In genomic region chr16:21253470-21253869, GRCh38 we compare ENCODE assay signal across 28 cellular contexts. TPM values are rescaled to one million over a fixed set of nuclear protein-coding genes. Genes with fewer than 3 reads are reported as not detected.
"Had no signal": no experiment of that assay in that cellular context is flagged by ENCODE, and none has a peak within 500 bp of the region (broad histone marks: within the 10 kb centered on the region; RNA-seq: fewer than 3 reads in every experiment).

No MANE protein-coding gene starts in this region.

- H3K27ac Mint-ChIP-seq: activated B cell treated with CpG ODN at 0.5 μM for 24 hours; activated CD4-positive, alpha-beta T cell treated with anti-CD3 and anti-CD28 coated beads, Interleukin-2, amount 10 ng/mL, durations not matched to agents 24 days and 14 days; activated CD8-positive, alpha-beta memory T cell treated with anti-CD3 and anti-CD28 coated beads, Interleukin-2, amount 10 ng/mL, durations not matched to agents 7 days and 5 days; activated naive CD4-positive, alpha-beta T cell treated with anti-CD3 and anti-CD28 coated beads, Interleukin-2, amount 50 U/mL, for 24 hours; activated T-cell treated with anti-CD3 and anti-CD28 coated beads, Interleukin-2, amount 50 U/mL, for 24 hours; activated T-helper 1 cell treated with anti-CD3 and anti-CD28 coated beads, Interleukin-12 subunit alpha, Interleukin-12 subunit beta, Interleukin-2, Interleukin-4 antibody, amounts not matched to agents 30 ng/mL and 10 ng/mL and 1 ng/mL, durations not matched to agents 14 hours and 24 hours and 36 hours; T-cell had no signal

- H3K4me1 Mint-ChIP-seq: activated CD4-positive, alpha-beta T cell treated with anti-CD3 and anti-CD28 coated beads, Interleukin-2, amount 10 ng/mL, durations not matched to agents 24 days and 14 days; activated CD8-positive, alpha-beta memory T cell treated with anti-CD3 and anti-CD28 coated beads, Interleukin-2, amount 10 ng/mL, durations not matched to agents 7 days and 5 days; activated naive CD4-positive, alpha-beta T cell treated with anti-CD3 and anti-CD28 coated beads, Interleukin-2, amount 50 U/mL, for 24 hours; T-cell had no signal

- DNase-seq: activated B cell treated with CpG ODN at 0.5 μM for 24 hours; activated CD4-positive, alpha-beta T cell treated with anti-CD3 and anti-CD28 coated beads for 1 hour; activated CD4-positive, alpha-beta T cell treated with anti-CD3 and anti-CD28 coated beads, Interleukin-2, amount 10 ng/mL, durations not matched to agents 24 days and 14 days; activated CD4-positive, alpha-beta T cell treated with anti-CD3 and anti-CD28 coated beads, Interleukin-2, amount 50 U/mL, for 48 hours; activated CD8-positive, alpha-beta memory T cell treated with anti-CD3 and anti-CD28 coated beads, Interleukin-2, amount 10 ng/mL, durations not matched to agents 7 days and 5 days; activated effector memory CD4-positive, alpha-beta T cell treated with Interleukin-2 at 50 U/mL for 16 hours; activated naive CD4-positive, alpha-beta T cell; activated T-cell treated with anti-CD3 and anti-CD28 coated beads, Interleukin-2, amount 50 U/mL, for 24 hours; aorta; caudate nucleus; NCI-H1092 treated with DMSO at 0.1 percent for 48 hours; NCI-H1417 treated with DMSO at 0.1 percent for 48 hours; NCI-H187; NCI-H2081; NCI-H510A treated with DMSO at 0.1 percent for 48 hours; NCI-H69; NK-92 treated with Interleukin-12 subunit alpha and Interleukin-12 subunit beta, amount 100 ng/mL, for 24 hours; T-cell; T-helper 2 cell; T1000 had no signal

- H3K27ac ChIP-seq: breast epithelium, SK-N-MC had no signal

- H3K4me1 ChIP-seq: breast epithelium had no signal

- H3K9me3 ChIP-seq: breast epithelium had no signal

- H3K4me3 ChIP-seq: breast epithelium, SK-N-MC had no signal

- ATAC-seq: activated CD8-positive, alpha-beta memory T cell treated with anti-CD3 and anti-CD28 coated beads, Interleukin-2, amount 10 ng/mL, durations not matched to agents 7 days and 5 days; T-cell had no signal

- H3K9me3 Mint-ChIP-seq: activated B cell treated with CpG ODN at 0.5 μM for 24 hours; activated CD4-positive, alpha-beta T cell treated with anti-CD3 and anti-CD28 coated beads, Interleukin-2, amount 10 ng/mL, durations not matched to agents 24 days and 14 days; activated naive CD4-positive, alpha-beta T cell treated with anti-CD3 and anti-CD28 coated beads, Interleukin-2, amount 50 U/mL, for 24 hours; activated T-cell treated with anti-CD3 and anti-CD28 coated beads, Interleukin-2, amount 50 U/mL, for 24 hours; activated T-helper 1 cell treated with anti-CD3 and anti-CD28 coated beads, Interleukin-12 subunit alpha, Interleukin-12 subunit beta, Interleukin-2, Interleukin-4 antibody, amounts not matched to agents 30 ng/mL and 10 ng/mL and 1 ng/mL, durations not matched to agents 14 hours and 24 hours and 36 hours; T-cell had no signal

- H3K27me3 ChIP-seq: breast epithelium had no signal

- H3K36me3 ChIP-seq: breast epithelium had no signal

- H3K36me3 Mint-ChIP-seq: activated CD8-positive, alpha-beta memory T cell treated with anti-CD3 and anti-CD28 coated beads, Interleukin-2, amount 10 ng/mL, durations not matched to agents 7 days and 5 days; activated naive CD4-positive, alpha-beta T cell treated with anti-CD3 and anti-CD28 coated beads, Interleukin-2, amount 50 U/mL, for 24 hours; T-cell had no signal

- H3K4me3 Mint-ChIP-seq: activated B cell treated with CpG ODN at 0.5 μM for 24 hours; activated CD4-positive, alpha-beta T cell treated with anti-CD3 and anti-CD28 coated beads, Interleukin-2, amount 10 ng/mL, durations not matched to agents 24 days and 14 days; activated CD8-positive, alpha-beta memory T cell treated with anti-CD3 and anti-CD28 coated beads, Interleukin-2, amount 10 ng/mL, durations not matched to agents 7 days and 5 days; activated naive CD4-positive, alpha-beta T cell treated with anti-CD3 and anti-CD28 coated beads, Interleukin-2, amount 50 U/mL, for 24 hours; activated T-cell treated with anti-CD3 and anti-CD28 coated beads, Interleukin-2, amount 50 U/mL, for 24 hours; activated T-helper 1 cell treated with anti-CD3 and anti-CD28 coated beads, Interleukin-12 subunit alpha, Interleukin-12 subunit beta, Interleukin-2, Interleukin-4 antibody, amounts not matched to agents 30 ng/mL and 10 ng/mL and 1 ng/mL, durations not matched to agents 14 hours and 24 hours and 36 hours; T-cell had no signal

- FAIRE-seq: TTC549 had no signal

RNA-seq across cellular contexts. Expression of gene ANKS4B, which starts 20.0 kb away (rescaled TPM):
- total RNA-seq: activated B cell treated with CpG ODN at 0.5 μM for 24 hours; activated CD4-positive, alpha-beta T cell treated with anti-CD3 and anti-CD28 coated beads, Interleukin-2, amount 10 ng/mL, durations not matched to agents 24 days and 14 days; activated CD8-positive, alpha-beta memory T cell treated with anti-CD3 and anti-CD28 coated beads, Interleukin-2, amount 10 ng/mL, durations not matched to agents 7 days and 5 days; activated T-helper 1 cell treated with anti-CD3 and anti-CD28 coated beads, Interleukin-12 subunit alpha, Interleukin-12 subunit beta, Interleukin-2, Interleukin-4 antibody, amounts not matched to agents 30 ng/mL and 10 ng/mL and 1 ng/mL, durations not matched to agents 14 hours and 24 hours and 36 hours; aorta; LHCN-M2; MCF 10A; RPMI7951 had no signal

RNA-seq across cellular contexts. Expression of gene CRYM, which starts 24.6 kb away (rescaled TPM):
- total RNA-seq: activated CD4-positive, alpha-beta T cell treated with anti-CD3 and anti-CD28 coated beads, Interleukin-2, amount 10 ng/mL, durations not matched to agents 24 days and 14 days; activated CD8-positive, alpha-beta memory T cell treated with anti-CD3 and anti-CD28 coated beads, Interleukin-2, amount 10 ng/mL, durations not matched to agents 7 days and 5 days; activated T-helper 1 cell treated with anti-CD3 and anti-CD28 coated beads, Interleukin-12 subunit alpha, Interleukin-12 subunit beta, Interleukin-2, Interleukin-4 antibody, amounts not matched to agents 30 ng/mL and 10 ng/mL and 1 ng/mL, durations not matched to agents 14 hours and 24 hours and 36 hours; RPMI7951 had no signal

RNA-seq across cellular contexts. Expression of gene ZP2, which starts 42.1 kb away (rescaled TPM):
- total RNA-seq: activated B cell treated with CpG ODN at 0.5 μM for 24 hours; activated CD4-positive, alpha-beta T cell treated with anti-CD3 and anti-CD28 coated beads, Interleukin-2, amount 10 ng/mL, durations not matched to agents 24 days and 14 days; activated CD8-positive, alpha-beta memory T cell treated with anti-CD3 and anti-CD28 coated beads, Interleukin-2, amount 10 ng/mL, durations not matched to agents 7 days and 5 days; activated T-helper 1 cell treated with anti-CD3 and anti-CD28 coated beads, Interleukin-12 subunit alpha, Interleukin-12 subunit beta, Interleukin-2, Interleukin-4 antibody, amounts not matched to agents 30 ng/mL and 10 ng/mL and 1 ng/mL, durations not matched to agents 14 hours and 24 hours and 36 hours; aorta; breast epithelium; LHCN-M2; MCF 10A; RPMI7951; T-cell had no signal
- polyA plus RNA-seq: aorta had no signal
